Comparison of ENCODE assay signal across 29 cellular contexts in genomic region chr7:17044396-17044795, GRCh38.
A peak's percentile ranks its signal among the peaks of the same experiment; 100 is the strongest.
DNase-seq lines count a peak whose midpoint lies in the region; ATAC-seq and TF ChIP-seq lines count a peak whose summit lies in the region.
"Had no signal": no experiment of that assay in that cellular context is flagged by ENCODE, and none has a peak within 500 bp of the region (broad histone marks: within the 10 kb centered on the region; RNA-seq: fewer than 3 reads in every experiment).

No MANE protein-coding gene starts in this region.

- peaks cover 4% of the 10 kb centered on the region for H3K36me3 Mint-ChIP-seq in natural killer cell treated with Interleukin-12 subunit alpha and Interleukin-12 subunit beta and Interleukin-15 and Interleukin-18, amount 100 ng/mL, for 72 hours
- no peaks in the 10 kb centered on the region for H3K36me3 Mint-ChIP-seq in natural killer cell
- H3K36me3 Mint-ChIP-seq: naive B cell had no signal

- H3K4me1 Mint-ChIP-seq in natural killer cell treated with Interleukin-12 subunit alpha and Interleukin-12 subunit beta and Interleukin-15 and Interleukin-18, amount 100 ng/mL, for 72 hours (ENCODE audit: low read depth in 2 of 2): peaks cover 30 to 36% of the 10 kb centered on the region in 2 donors
- H3K4me1 Mint-ChIP-seq in natural killer cell: peaks cover 15 to 28% of the 10 kb centered on the region in 2 donors

- H3K9me3 ChIP-seq in upper lobe of right lung: no peaks in the 10 kb centered on the region
- H3K9me3 ChIP-seq: BE2C, transverse colon had no signal

- H3K36me3 ChIP-seq in upper lobe of right lung: no peaks in the 10 kb centered on the region
- H3K36me3 ChIP-seq: BE2C, transverse colon had no signal

- no peak overlapping the region for H3K4me3 ChIP-seq in upper lobe of right lung
- H3K4me3 ChIP-seq: transverse colon had no signal

- TF ChIP-seq CTCF in natural killer cell (IDR thresholded peaks at IDR 0.05) (no peak), upper lobe of right lung (IDR thresholded peaks at IDR 0.05) (no peak)

- H3K27ac Mint-ChIP-seq in natural killer cell treated with Interleukin-12 subunit alpha and Interleukin-12 subunit beta and Interleukin-15 and Interleukin-18, amount 100 ng/mL, for 72 hours: peak overlapping the region; percentile 9 to 79
- H3K27ac Mint-ChIP-seq in natural killer cell: no peak overlapping the region
- H3K27ac Mint-ChIP-seq: activated CD8-positive, alpha-beta T cell treated with anti-CD3 and anti-CD28 coated beads for 36 hours; naive B cell had no signal

- no peaks in the 10 kb centered on the region for H3K27me3 ChIP-seq in upper lobe of right lung
- H3K27me3 ChIP-seq: BE2C, transverse colon had no signal

- intact Hi-C loops in natural killer cell (cut with micrococcal nuclease) (no loop called here), upper lobe of right lung (cut with DNase I) (no loop called here)

- no peak overlapping the region for H3K4me3 Mint-ChIP-seq in natural killer cell treated with Interleukin-12 subunit alpha and Interleukin-12 subunit beta and Interleukin-15 and Interleukin-18, amount 100 ng/mL, for 72 hours
- H3K4me3 Mint-ChIP-seq in natural killer cell: no peak overlapping the region
- H3K4me3 Mint-ChIP-seq: activated CD8-positive, alpha-beta T cell treated with anti-CD3 and anti-CD28 coated beads for 36 hours; central memory CD8-positive, alpha-beta T cell; naive B cell had no signal

- no peak for DNase-seq in natural killer cell treated with Interleukin-12 subunit alpha and Interleukin-12 subunit beta and Interleukin-15 and Interleukin-18, amount 100 ng/mL, for 72 hours (ENCODE audit: low spot score)
- no peak for DNase-seq in natural killer cell
- peak; percentile 37 for DNase-seq in RPMI7951 (ENCODE audit: low read depth)
- peak; percentile 26 for DNase-seq in dermis blood vessel endothelial cell
- no peak for DNase-seq in upper lobe of right lung
- no peak for DNase-seq in OCI-M2 (lab: John Stamatoyannopoulos, UW; ENCODE audit: unreplicated experiment)
- DNase-seq: ACHN; activated CD4-positive, CD25-positive, alpha-beta regulatory T cell treated with anti-CD3 and anti-CD28 coated beads, Interleukin-2, amount 50 U/mL, for 72 hours; activated CD8-positive, alpha-beta T cell treated with anti-CD3 and anti-CD28 coated beads for 36 hours; activated effector memory CD4-positive, alpha-beta T cell treated with anti-CD3 and anti-CD28 coated beads, Interleukin-2, amount 50 U/mL, for 16 hours; activated T-cell treated with anti-CD3 and anti-CD28 coated beads for 4 hours; BE2C; COR-L47; DMS79; H7; naive B cell; NCI-H1436; NCI-H2107; NCI-H446; NCI-H82; occipital lobe; SHP77; small intestine; stimulated activated CD4-positive, alpha-beta T cell treated with anti-CD3 and anti-CD28 coated beads, Interleukin-2, amount 100 ng/mL, for 24 hours; transverse colon had no signal

- H3K9me3 Mint-ChIP-seq in natural killer cell treated with Interleukin-12 subunit alpha and Interleukin-12 subunit beta and Interleukin-15 and Interleukin-18, amount 100 ng/mL, for 72 hours: peaks cover 9% of the 10 kb centered on the region
- no peaks in the 10 kb centered on the region for H3K9me3 Mint-ChIP-seq in natural killer cell
- H3K9me3 Mint-ChIP-seq: activated CD8-positive, alpha-beta T cell treated with anti-CD3 and anti-CD28 coated beads for 36 hours; central memory CD8-positive, alpha-beta T cell had no signal

- H3K27ac ChIP-seq in upper lobe of right lung: no peak overlapping the region
- H3K27ac ChIP-seq: transverse colon had no signal

- peaks cover 41% of the 10 kb centered on the region for H3K4me1 ChIP-seq in upper lobe of right lung
- H3K4me1 ChIP-seq: BE2C had no signal

- no peak for ATAC-seq in natural killer cell treated with Interleukin-12 subunit alpha and Interleukin-12 subunit beta and Interleukin-15 and Interleukin-18, amount 100 ng/mL, for 72 hours
- no peak for ATAC-seq in natural killer cell
- peak; percentile 11 for ATAC-seq in upper lobe of right lung
- ATAC-seq in GM21390 (IDR thresholded peaks at IDR 0.05; ENCODE audit: unreplicated experiment): no peak
- no peak for ATAC-seq in GM18519 (IDR thresholded peaks at IDR 0.05; ENCODE audit: low FRiP score, unreplicated experiment)
- ATAC-seq: activated CD8-positive, alpha-beta T cell treated with anti-CD3 and anti-CD28 coated beads for 36 hours; left lobe of liver had no signal

- H3K27me3 Mint-ChIP-seq in natural killer cell treated with Interleukin-12 subunit alpha and Interleukin-12 subunit beta and Interleukin-15 and Interleukin-18, amount 100 ng/mL, for 72 hours: no peaks in the 10 kb centered on the region
- no peaks in the 10 kb centered on the region for H3K27me3 Mint-ChIP-seq in natural killer cell (ENCODE audit: low read depth in 2 of 2)

Comparison
In these comparisons a context has a peak if more than half of its experiments do, and no peak if none do; other contexts are left out.
1. H3K27ac Mint-ChIP-seq: peak in natural killer cell treated with Interleukin-12 subunit alpha and Interleukin-12 subunit beta and Interleukin-15 and Interleukin-18, amount 100 ng/mL, for 72 hours (2 of 2); none in natural killer cell (0 of 2).
2. DNase-seq: peak in RPMI7951 (single experiment) and dermis blood vessel endothelial cell (single experiment); none in natural killer cell treated with Interleukin-12 subunit alpha and Interleukin-12 subunit beta and Interleukin-15 and Interleukin-18, amount 100 ng/mL, for 72 hours (single experiment), natural killer cell (single experiment), upper lobe of right lung (single experiment) and OCI-M2 (single experiment).